Comparison of ENCODE assay signal across 1 cellular context in genomic region chr17:63476494-63476856, GRCh38.
TF ChIP-seq lines count a peak whose summit lies in the region.

No MANE protein-coding gene starts in this region.

TF ChIP-seq in HEK293, 187 proteins besides CTCF, POLR2A, EP300 and RAD21 (continued from another document):
- TF ChIP-seq ZBTB11 (tag by site-specific recombination; conservative IDR thresholded peaks at IDR 0.05; ENCODE audit: low read depth) (peak; percentile 34; the same call in 1 of the 2 replicates), REST (tag by site-specific recombination; IDR thresholded peaks at IDR 0.05) (peak; percentile 80), ZNF654 (tag by site-specific recombination; IDR thresholded peaks at IDR 0.05; ENCODE audit: low read depth) (no peak), ZNF580 (tag by site-specific recombination; IDR thresholded peaks at IDR 0.05) (no peak), ZNF645 (tag by site-specific recombination; IDR thresholded peaks at IDR 0.05) (no peak), ZNF398 (tag by site-specific recombination; IDR thresholded peaks at IDR 0.05) (peak; percentile 29; the same call in 1 of the 2 replicates), ZNF341 (tag by site-specific recombination; IDR thresholded peaks at IDR 0.05; ENCODE audit: low read depth) (peak; percentile 51; the same call in 1 of the 2 replicates), KLF17 (tag by site-specific recombination; IDR thresholded peaks at IDR 0.05) (0 out of 2 replicates have a peak, but pooled peaks have one; percentile 16), ZNF169 (tag by site-specific recombination; IDR thresholded peaks at IDR 0.05) (no peak), YY2 (tag by site-specific recombination; IDR thresholded peaks at IDR 0.05) (no peak), ZIC2 (tag by site-specific recombination; IDR thresholded peaks at IDR 0.05) (peak; percentile 65), ZXDB (tag by site-specific recombination; IDR thresholded peaks at IDR 0.05) (0 out of 2 replicates have a peak, but pooled peaks have one; percentile 44), KLF16 (tag by site-specific recombination; IDR thresholded peaks at IDR 0.05) (no peak), GLIS2 (tag by site-specific recombination; IDR thresholded peaks at IDR 0.05) (peak; percentile 77), ZNF292 (tag by site-specific recombination; IDR thresholded peaks at IDR 0.05; ENCODE audit: borderline replicate concordance, low read depth) (no peak)
